8 cellular contexts compared by ENCODE assay signal in genomic region chr1:198465201-198466144, GRCh38.
DNase-seq lines count a peak whose midpoint lies in the region; ATAC-seq and TF ChIP-seq lines count a peak whose summit lies in the region.

No MANE protein-coding gene starts in this region.

- H3F3A ChIP-seq in MM.1S (ENCODE audit: insufficient read depth, low read length) = no peaks in the 10 kb centered on the region

- peak; percentile 65 for DNase-seq in COR-L47 (lab: John Stamatoyannopoulos, UW)
- peak; percentile 66 for DNase-seq in MM.1S
- DNase-seq in SHP77 treated with DMSO at 0.1 percent for 48 hours (lab: John Stamatoyannopoulos, UW) = peak; percentile 3
- no peak for DNase-seq in epithelial cell of prostate (ENCODE audit: low read depth, low spot score)
- peak; percentile 24 for DNase-seq in naive B cell
- no peak for DNase-seq in HK-2 (ENCODE audit: unreplicated experiment)
- DNase-seq in ecto neural progenitor cell (ENCODE audit: low spot score) = no peak

- H3K4me3 Mint-ChIP-seq in naive B cell = no peak overlapping the region

- no peak overlapping the region for H3K4me3 ChIP-seq in MM.1S (ENCODE audit: low read length)

- no peaks in the 10 kb centered on the region for H3K9me3 Mint-ChIP-seq in naive B cell

- no peak overlapping the region for H3K27ac Mint-ChIP-seq in naive B cell

- H4K20me1 ChIP-seq in MM.1S (ENCODE audit: insufficient read depth, low read length) = no peaks in the 10 kb centered on the region

- H3K36me3 Mint-ChIP-seq in naive B cell = no peaks in the 10 kb centered on the region

- H3K27me3 ChIP-seq in MM.1S (replicated peaks; ENCODE audit: insufficient read depth, low read length) = no peaks in the 10 kb centered on the region

- no peak overlapping the region for H3K27ac ChIP-seq in MM.1S (ENCODE audit: low read length)
- peak overlapping the region; percentile 62 for H3K27ac ChIP-seq in epithelial cell of prostate

- TF ChIP-seq CTCF in MM.1S (IDR thresholded peaks at IDR 0.05; ENCODE audit: low read length) = peak; percentile 75

- no peak overlapping the region for H3K9ac ChIP-seq in MM.1S (ENCODE audit: low read length)

- no peaks in the 10 kb centered on the region for H3K4me1 ChIP-seq in MM.1S (ENCODE audit: low read length)

- H3K9me3 ChIP-seq in MM.1S (replicated peaks; ENCODE audit: insufficient read depth, low read length) = no peaks in the 10 kb centered on the region

- H3K4me2 ChIP-seq in MM.1S (ENCODE audit: low read depth, low read length) = no peak overlapping the region

- H2AFZ ChIP-seq in MM.1S (ENCODE audit: low read length) = no peak overlapping the region

- no peaks in the 10 kb centered on the region for H3K9me2 ChIP-seq in MM.1S (replicated peaks; ENCODE audit: insufficient read depth, low read length)

- H3K79me2 ChIP-seq in MM.1S (ENCODE audit: low read length) = no peaks in the 10 kb centered on the region

- H3K4me1 Mint-ChIP-seq in naive B cell = no peaks in the 10 kb centered on the region

- H3K27me3 Mint-ChIP-seq in naive B cell = no peaks in the 10 kb centered on the region

- ATAC-seq in GM19328 (IDR thresholded peaks at IDR 0.05; ENCODE audit: unreplicated experiment) (peak; percentile 58), naive B cell (ENCODE audit: low read depth in 2 of 2) (peak in 1 of 2 donors; percentile 51)

- H3K36me3 ChIP-seq in MM.1S (replicated peaks; ENCODE audit: insufficient read depth, low read length) = no peaks in the 10 kb centered on the region

Comparison
In these comparisons a context has a peak if more than half of its experiments do, and no peak if none do; other contexts are left out.
1. DNase-seq: peak in COR-L47 (single experiment), MM.1S (single experiment), SHP77 treated with DMSO at 0.1 percent for 48 hours (single experiment) and naive B cell (single experiment); none in epithelial cell of prostate (single experiment), HK-2 (single experiment) and ecto neural progenitor cell (single experiment).